ENCODE assay signal across 8 cellular contexts in genomic region chr3:49007771-49008528, GRCh38. TPM values are rescaled to one million over a fixed set of nuclear protein-coding genes. Genes with fewer than 3 reads are reported as not detected.
DNase-seq lines count a peak whose midpoint lies in the region; ATAC-seq and TF ChIP-seq lines count a peak whose summit lies in the region.

No MANE protein-coding gene starts in this region.

- no peaks in the 10 kb centered on the region for H3K27me3 ChIP-seq in CD8-positive, alpha-beta T cell (ENCODE audit: insufficient read depth, low read length)

- no peaks in the 10 kb centered on the region for H3K27me3 Mint-ChIP-seq in CD8-positive, alpha-beta T cell (ENCODE audit: low read depth)
- H3K27me3 Mint-ChIP-seq in nephron (ENCODE audit: low read depth), result no peaks in the 10 kb centered on the region
- no peaks in the 10 kb centered on the region for H3K27me3 Mint-ChIP-seq in stimulated activated naive CD8-positive, alpha-beta T cell treated with anti-CD3 and anti-CD28 coated beads, Interleukin-15, amount 100 ng/mL, for 72 hours

- peaks cover 30% of the 10 kb centered on the region for H3K4me1 Mint-ChIP-seq in CD8-positive, alpha-beta T cell (ENCODE audit: low read depth)
- H3K4me1 Mint-ChIP-seq in nephron, result peaks cover 32% of the 10 kb centered on the region
- peaks cover 44% of the 10 kb centered on the region for H3K4me1 Mint-ChIP-seq in stimulated activated naive CD8-positive, alpha-beta T cell treated with anti-CD3 and anti-CD28 coated beads, Interleukin-15, amount 100 ng/mL, for 72 hours

- CTCF ChIA-PET in CD8-positive, alpha-beta T cell (lab: Charles Lee), result interaction anchor here (0.8 to 14.2 kb wide), 7 partner anchors 8 to 113 kb away, joined by 3 to 178 read pairs (median 5); partner anchors contain the start of genes DALRD3, NDUFAF3, P4HTM and USP19

- H3K36me3 Mint-ChIP-seq in CD8-positive, alpha-beta T cell, result peaks cover 32% of the 10 kb centered on the region
- H3K36me3 Mint-ChIP-seq in nephron (ENCODE audit: low read depth), result peaks cover 19% of the 10 kb centered on the region

- ATAC-seq in CD8-positive, alpha-beta T cell, result peak; percentile 61
- peak; percentile 37 for ATAC-seq in GM19467 (IDR thresholded peaks at IDR 0.05; ENCODE audit: unreplicated experiment)
- ATAC-seq in stimulated activated naive CD8-positive, alpha-beta T cell treated with anti-CD3 and anti-CD28 coated beads, Interleukin-15, amount 100 ng/mL, for 72 hours, result peak; percentile 66

- H3K4me3 Mint-ChIP-seq in CD8-positive, alpha-beta T cell, result peak overlapping the region; percentile 100
- H3K4me3 Mint-ChIP-seq in nephron, result peak overlapping the region; percentile 99 to 100 (median 100)
- H3K4me3 Mint-ChIP-seq in stimulated activated naive CD8-positive, alpha-beta T cell treated with anti-CD3 and anti-CD28 coated beads, Interleukin-15, amount 100 ng/mL, for 72 hours, result peak overlapping the region; percentile 94 to 99

- no peaks in the 10 kb centered on the region for H3K9me3 ChIP-seq in CD8-positive, alpha-beta T cell (ENCODE audit: low read length)

- peaks cover 10% of the 10 kb centered on the region for H3K36me3 ChIP-seq in CD8-positive, alpha-beta T cell (ENCODE audit: insufficient read depth, low read length)

- H3K9me3 Mint-ChIP-seq in CD8-positive, alpha-beta T cell, result no peaks in the 10 kb centered on the region
- no peaks in the 10 kb centered on the region for H3K9me3 Mint-ChIP-seq in nephron
- no peaks in the 10 kb centered on the region for H3K9me3 Mint-ChIP-seq in stimulated activated naive CD8-positive, alpha-beta T cell treated with anti-CD3 and anti-CD28 coated beads, Interleukin-15, amount 100 ng/mL, for 72 hours

- intact Hi-C loops in CD8-positive, alpha-beta T cell (cut with DNase I, micrococcal nuclease), result loop anchor here (1.0 to 5.0 kb wide), 8 partner anchors 13 to 451 kb away; partner anchors contain the start of genes QRICH1 (in 2 of the 2), ARIH2 (in 1 of the 2), IMPDH2 (in 1 of the 2) and IP6K2 (in 1 of the 2)

- POLR2A ChIA-PET in CD8-positive, alpha-beta T cell (lab: Charles Lee), result interaction anchor here (0.6 to 6.1 kb wide), 23 partner anchors 9 to 569 kb away, joined by 3 to 122 read pairs (median 4); partner anchors contain the start of genes CCDC51, DALRD3, IMPDH2 and IP6K2

- H3K4me3 ChIP-seq in CD8-positive, alpha-beta T cell (ENCODE audit: low read depth, low read length), result peak overlapping the region; percentile 92
- H3K4me3 ChIP-seq in fibroblast of pulmonary artery (replicated peaks; ENCODE audit: low read depth, low read length), result peak overlapping the region; percentile 89

- H3K27ac ChIP-seq in CD8-positive, alpha-beta T cell (ENCODE audit: low read depth, low read length), result peak overlapping the region; percentile 81

- peak overlapping the region; percentile 99 for H3K27ac Mint-ChIP-seq in CD8-positive, alpha-beta T cell
- peak overlapping the region; percentile 99 to 100 (median 100) for H3K27ac Mint-ChIP-seq in nephron
- H3K27ac Mint-ChIP-seq in stimulated activated naive CD8-positive, alpha-beta T cell treated with anti-CD3 and anti-CD28 coated beads, Interleukin-15, amount 100 ng/mL, for 72 hours, result peak overlapping the region; percentile 99 to 100

- TF ChIP-seq CTCF in CD8-positive, alpha-beta T cell (IDR thresholded peaks at IDR 0.05), result no peak
- TF ChIP-seq CTCF in fibroblast of pulmonary artery (IDR thresholded peaks at IDR 0.05; ENCODE audit: low read length, missing control alignments) (no peak), nephron (IDR thresholded peaks at IDR 0.05; ENCODE audit: unreplicated experiment in 3 of 3) (peak in 1 of 3 experiments; percentile 16)

- peak; percentile 66 to 89 (median 87) for DNase-seq in CD8-positive, alpha-beta T cell
- DNase-seq in HS-5 (ENCODE audit: low read depth) (peak; percentile 58), RPMI7951 (ENCODE audit: low read depth) (peak; percentile 89), fibroblast of pulmonary artery (ENCODE audit: low read depth) (peak; percentile 84)
- DNase-seq in activated T-helper 9 cell treated with anti-CD3 and anti-CD28 coated beads, Interleukin-2, amount 50 U/mL, for 16 hours (ENCODE audit: low read depth), result peak; percentile 80
- DNase-seq in stimulated activated naive CD8-positive, alpha-beta T cell treated with anti-CD3 and anti-CD28 coated beads, Interleukin-15, amount 100 ng/mL, for 72 hours, result peak; percentile 80 to 88

- H3K4me1 ChIP-seq in CD8-positive, alpha-beta T cell (ENCODE audit: insufficient read depth, low read length), result peaks cover 15% of the 10 kb centered on the region

RNA-seq across cellular contexts. Expression of gene WDR6, which starts 0.8 kb away (rescaled TPM):
- 100 to 1,000 TPM; 112 to 130 TPM for total RNA-seq in CD8-positive, alpha-beta T cell
- 44.7 and 49.5 TPM in 2 replicates for total RNA-seq in RPMI7951 (2014; rRNA removed; shearing (Covaris generic))

RNA-seq across cellular contexts. Expression of gene DALRD3, which starts 10.4 kb away (rescaled TPM):
- total RNA-seq in CD8-positive, alpha-beta T cell, result 10 to 100 TPM; 12.0 to 13.2 TPM
- 46.4 and 54.9 TPM in 2 replicates for total RNA-seq in RPMI7951 (2014; rRNA removed; shearing (Covaris generic))

RNA-seq across cellular contexts. Expression of gene NDUFAF3, which starts 14.0 kb away (rescaled TPM):
- total RNA-seq in CD8-positive, alpha-beta T cell, result 10 to 100 TPM; 44.4 to 48.5 TPM
- 260 and 301 TPM in 2 replicates for total RNA-seq in RPMI7951 (2014; rRNA removed; shearing (Covaris generic))

RNA-seq across cellular contexts. Expression of gene P4HTM, which starts 17.9 kb away (rescaled TPM):
- total RNA-seq in CD8-positive, alpha-beta T cell, result 10 to 100 TPM; 41.5 to 41.8 TPM
- 3.3 and 4.0 TPM in 2 replicates for total RNA-seq in RPMI7951 (2014; rRNA removed; shearing (Covaris generic))

RNA-seq across cellular contexts. Expression of gene IMPDH2, which starts 21.2 kb away (rescaled TPM):
- total RNA-seq in CD8-positive, alpha-beta T cell, result 100 to 1,000 TPM; 115 to 117 TPM
- 305 and 426 TPM in 2 replicates for total RNA-seq in RPMI7951 (2014; rRNA removed; shearing (Covaris generic))

Comparison
In these comparisons a context has a peak if more than half of its experiments do, and no peak if none do; other contexts are left out.
1. Peak in every context shown above with its lines: DNase-seq, ATAC-seq, H3K4me3 ChIP-seq and H3K27ac ChIP-seq.